12 cellular contexts compared by ENCODE assay signal in genomic region chr6:166494757-166495486, GRCh38.
A peak's percentile ranks its signal among the peaks of the same experiment; 100 is the strongest.
DNase-seq lines count a peak whose midpoint lies in the region; ATAC-seq and TF ChIP-seq lines count a peak whose summit lies in the region.
"Had no signal": no experiment of that assay in that cellular context is flagged by ENCODE, and none has a peak within 500 bp of the region (broad histone marks: within the 10 kb centered on the region; RNA-seq: fewer than 3 reads in every experiment).

No MANE protein-coding gene starts in this region.

- H3K4me3 Mint-ChIP-seq in activated T-cell treated with anti-CD3 and anti-CD28 coated beads, Interleukin-2, amount 50 U/mL, for 72 hours = peak overlapping the region; percentile 2 to 46

- DNase-seq in RWPE1 (ENCODE audit: low spot score) (no peak), midbrain (lab: John Stamatoyannopoulos, UW) (peak; percentile 54)
- peak; percentile 47 to 57 for DNase-seq in activated T-cell treated with anti-CD3 and anti-CD28 coated beads, Interleukin-2, amount 50 U/mL, for 72 hours
- peak; percentile 51 to 63 for DNase-seq in stimulated activated CD4-positive, alpha-beta T cell treated with anti-CD3 and anti-CD28 coated beads, Interleukin-4, amount 100 ng/mL, for 4 hours
- DNase-seq: Caco-2; effector CD4-positive, alpha-beta T cell; mucosa of descending colon; NCI-H1092 had no signal

- peak overlapping the region; percentile 5 for H3K27ac ChIP-seq in RWPE1
- H3K27ac ChIP-seq: HL-60 had no signal

- CTCF ChIA-PET in RWPE1 (lab: Yijun Ruan, JAX) = no interaction called here

- H3K9me3 Mint-ChIP-seq in activated T-cell treated with anti-CD3 and anti-CD28 coated beads, Interleukin-2, amount 50 U/mL, for 72 hours = no peaks in the 10 kb centered on the region

- peaks cover 21% of the 10 kb centered on the region for H3K4me1 Mint-ChIP-seq in activated T-cell treated with anti-CD3 and anti-CD28 coated beads, Interleukin-2, amount 50 U/mL, for 72 hours (ENCODE audit: low read depth)

- H3K36me3 Mint-ChIP-seq in activated T-cell treated with anti-CD3 and anti-CD28 coated beads, Interleukin-2, amount 50 U/mL, for 72 hours (ENCODE audit: insufficient read depth in 2 of 2) = peaks cover 0 to 1% of the 10 kb centered on the region in 2 donors

- POLR2A ChIA-PET in RWPE1 (lab: Yijun Ruan, JAX; ENCODE audit: low non-redundant PET) = no interaction called here

- peak; percentile 43 for ATAC-seq in activated T-cell treated with anti-CD3 and anti-CD28 coated beads, Interleukin-2, amount 50 U/mL, for 72 hours (replicated peaks in 1 of 2)
- ATAC-seq in GM19324 (IDR thresholded peaks at IDR 0.05; ENCODE audit: low FRiP score, unreplicated experiment) (no peak), SK-N-SH treated with all-trans-retinoic acid at 6 μM for 48 hours (no peak), HG02981 (IDR thresholded peaks at IDR 0.05; ENCODE audit: unreplicated experiment) (no peak)
- ATAC-seq: mucosa of descending colon had no signal

- no peak for TF ChIP-seq CTCF in RWPE1 (conservative IDR thresholded peaks at IDR 0.05; ENCODE audit: low read depth)

- no peaks in the 10 kb centered on the region for H3K27me3 Mint-ChIP-seq in activated T-cell treated with anti-CD3 and anti-CD28 coated beads, Interleukin-2, amount 50 U/mL, for 72 hours (ENCODE audit: low read depth)

- H3K27ac Mint-ChIP-seq in activated T-cell treated with anti-CD3 and anti-CD28 coated beads, Interleukin-2, amount 50 U/mL, for 72 hours = no peak overlapping the region

TF ChIP-seq in SK-N-SH treated with all-trans-retinoic acid at 6 μM for 48 hours, 23 proteins besides CTCF, POLR2A, EP300 and RAD21:
- no peak for TF ChIP-seq CSRNP3 (CRISPR knock-in tag; IDR thresholded peaks at IDR 0.05)
- no peak for TF ChIP-seq ZNF8 (CRISPR knock-in tag; IDR thresholded peaks at IDR 0.05)
- no peak for TF ChIP-seq PATZ1 (CRISPR knock-in tag; IDR thresholded peaks at IDR 0.05; ENCODE audit: borderline replicate concordance)
- TF ChIP-seq POU6F1 (CRISPR knock-in tag; IDR thresholded peaks at IDR 0.05; ENCODE audit: borderline replicate concordance, low read depth) = no peak
- no peak for TF ChIP-seq ZFP30 (CRISPR knock-in tag; IDR thresholded peaks at IDR 0.05)
- TF ChIP-seq CSDC2 (CRISPR knock-in tag; IDR thresholded peaks at IDR 0.05) = no peak
- TF ChIP-seq TSHZ2 (CRISPR knock-in tag; IDR thresholded peaks at IDR 0.05) = no peak
- TF ChIP-seq BACH2 (CRISPR knock-in tag; IDR thresholded peaks at IDR 0.05; ENCODE audit: borderline replicate concordance) = no peak
- no peak for TF ChIP-seq ZFP3 (CRISPR knock-in tag; IDR thresholded peaks at IDR 0.05)
- TF ChIP-seq ISL1 (CRISPR knock-in tag; IDR thresholded peaks at IDR 0.05) = no peak
- TF ChIP-seq ZC3H10 (CRISPR knock-in tag; IDR thresholded peaks at IDR 0.05) = no peak
- TF ChIP-seq ZNF70 (CRISPR knock-in tag; IDR thresholded peaks at IDR 0.05) = no peak
- no peak for TF ChIP-seq SNAI2 (CRISPR knock-in tag; IDR thresholded peaks at IDR 0.05)

Comparison
In these comparisons a context has a peak if more than half of its experiments do, and no peak if none do; other contexts are left out.
1. ATAC-seq: peak in activated T-cell treated with anti-CD3 and anti-CD28 coated beads, Interleukin-2, amount 50 U/mL, for 72 hours (2 of 2); none in GM19324 (single experiment), SK-N-SH treated with all-trans-retinoic acid at 6 μM for 48 hours (single experiment) and HG02981 (single experiment).